Comparison of ENCODE assay signal across 25 cellular contexts in the genomic region with DNA sequence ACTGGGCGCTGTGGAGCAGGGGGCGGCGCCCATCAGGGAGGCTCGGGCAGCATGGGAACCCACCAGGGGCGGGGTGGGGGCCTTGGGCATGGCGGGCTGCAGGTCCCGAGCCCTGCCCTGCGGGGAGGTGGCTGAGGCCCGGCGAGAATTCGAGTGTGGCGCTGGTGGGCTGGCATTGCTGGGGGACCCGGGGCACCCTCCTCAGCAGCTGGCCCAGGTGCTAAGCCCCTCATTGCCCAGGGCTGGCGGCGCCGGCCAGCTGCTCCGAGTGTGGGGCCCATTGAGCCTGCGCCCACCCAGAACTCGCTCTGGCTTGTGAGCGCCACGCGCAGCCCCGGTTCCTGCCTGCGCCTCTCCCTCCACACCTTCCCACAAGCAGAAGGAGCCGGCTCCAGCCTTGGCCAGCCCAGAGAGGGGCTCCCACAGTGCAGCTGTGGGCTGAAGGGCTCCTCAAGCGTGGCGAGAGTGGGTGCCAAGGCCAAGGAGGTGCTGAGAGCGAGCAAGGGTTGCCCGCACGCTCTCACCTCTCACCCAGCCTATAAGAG.
"Had no signal": no experiment of that assay in that cellular context is flagged by ENCODE, and none has a peak within 500 bp of the region (broad histone marks: within the 10 kb centered on the region; RNA-seq: fewer than 3 reads in every experiment).

No MANE protein-coding gene starts in this region.

- FAIRE-seq: RCC 7860 had no signal

- H3K9ac ChIP-seq: SK-N-SH had no signal

- H3K27me3 ChIP-seq: breast epithelium, SJCRH30 had no signal

- H3K27me3 Mint-ChIP-seq: activated naive CD8-positive, alpha-beta T cell treated with anti-CD3 and anti-CD28 coated beads, Interleukin-2, amount 10 ng/mL, durations not matched to agents 7 days and 5 days had no signal

- H3K36me3 ChIP-seq: breast epithelium had no signal

- H3K4me3 Mint-ChIP-seq: activated CD8-positive, alpha-beta T cell treated with anti-CD3 and anti-CD28 coated beads, Interleukin-2, amount 10 ng/mL, durations not matched to agents 7 days and 5 days; activated naive CD8-positive, alpha-beta T cell treated with anti-CD3 and anti-CD28 coated beads, Interleukin-2, amount 10 ng/mL, durations not matched to agents 7 days and 5 days had no signal

- DNase-seq: activated CD4-positive, alpha-beta T cell treated with anti-CD3 and anti-CD28 coated beads for 48 hours; activated CD4-positive, alpha-beta T cell treated with anti-CD3 and anti-CD28 coated beads, Interleukin-2, amount 50 U/mL, for 4 hours; activated CD4-positive, CD25-positive, alpha-beta regulatory T cell treated with anti-CD3 and anti-CD28 coated beads, Interleukin-2, amount 50 U/mL, for 72 hours; activated CD8-positive, alpha-beta memory T cell treated with anti-CD3 and anti-CD28 coated beads, Interleukin-2, amount 50 U/mL, for 48 hours; activated CD8-positive, alpha-beta T cell treated with anti-CD3 and anti-CD28 coated beads, Interleukin-2, amount 10 ng/mL, durations not matched to agents 7 days and 5 days; activated naive CD4-positive, alpha-beta T cell treated with anti-CD3 and anti-CD28 coated beads, Interleukin-2, amount 50 U/mL, for 16 hours; activated naive CD8-positive, alpha-beta T cell treated with anti-CD3 and anti-CD28 coated beads, Interleukin-2, amount 10 ng/mL, durations not matched to agents 7 days and 5 days; activated T-cell treated with anti-CD3 and anti-CD28 coated beads, Interleukin-2, amount 50 U/mL, for 1 hour; aorta; central memory CD4-positive, alpha-beta T cell; Kasumi-1; KBM-7; NCI-H1105 treated with DMSO at 0.1 percent for 48 hours; NCI-H1436 treated with DMSO at 0.1 percent for 48 hours; NCI-H187; NCI-H2081; NCI-H510A treated with DMSO at 0.1 percent for 48 hours; NCI-H69; NK-92 treated with Interleukin-12 subunit alpha and Interleukin-12 subunit beta, amount 100 ng/mL, for 24 hours; OCI-M1; SK-N-SH; T-helper 1 cell had no signal

- H3K4me2 ChIP-seq: SK-N-SH had no signal

- H3K27ac ChIP-seq: breast epithelium, SJCRH30 had no signal

- H3K9me3 Mint-ChIP-seq: activated naive CD8-positive, alpha-beta T cell treated with anti-CD3 and anti-CD28 coated beads, Interleukin-2, amount 10 ng/mL, durations not matched to agents 7 days and 5 days had no signal

- H3K9me3 ChIP-seq: breast epithelium, SK-N-SH had no signal

- H3K27ac Mint-ChIP-seq: activated CD8-positive, alpha-beta T cell treated with anti-CD3 and anti-CD28 coated beads, Interleukin-2, amount 10 ng/mL, durations not matched to agents 7 days and 5 days; activated naive CD8-positive, alpha-beta T cell treated with anti-CD3 and anti-CD28 coated beads, Interleukin-2, amount 10 ng/mL, durations not matched to agents 7 days and 5 days had no signal

- ATAC-seq: activated CD8-positive, alpha-beta T cell treated with anti-CD3 and anti-CD28 coated beads, Interleukin-2, amount 10 ng/mL, durations not matched to agents 7 days and 5 days had no signal

- H3K4me3 ChIP-seq: breast epithelium, SJCRH30 had no signal
